8 cellular contexts compared by ENCODE assay signal in the genomic region with DNA sequence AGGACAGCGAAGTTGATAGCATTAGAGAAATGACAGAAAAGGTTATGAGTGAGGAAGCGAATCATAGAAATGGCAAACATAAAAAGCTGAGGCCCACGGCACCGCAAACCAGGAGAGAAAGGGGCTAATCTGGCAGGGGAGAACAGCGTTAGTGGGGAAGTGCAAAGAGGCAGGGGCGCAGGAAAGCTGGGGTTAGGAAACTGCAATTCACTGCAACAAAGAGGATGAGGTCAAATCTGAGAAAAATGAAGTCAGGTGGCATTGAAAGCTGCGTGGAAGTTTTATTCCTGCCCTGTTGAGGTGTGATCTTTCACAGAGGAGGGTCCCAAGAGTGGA. TPM values are rescaled to one million over a fixed set of nuclear protein-coding genes. Genes with fewer than 3 reads are reported as not detected.
DNase-seq lines count a peak whose midpoint lies in the region; ATAC-seq and TF ChIP-seq lines count a peak whose summit lies in the region.

No MANE protein-coding gene starts in this region.

- H3K36me3 ChIP-seq in SJCRH30 (no peaks in the 10 kb centered on the region), neuron (ENCODE audit: insufficient read depth, low read length) (no peaks in the 10 kb centered on the region)

- no peaks in the 10 kb centered on the region for H3K27me3 ChIP-seq in SJCRH30
- H3K27me3 ChIP-seq in neuron (ENCODE audit: insufficient read depth, low read length), result no peaks in the 10 kb centered on the region

- no peak for DNase-seq in SJCRH30
- DNase-seq in epithelial cell of proximal tubule (ENCODE audit: low read depth), result no peak
- DNase-seq in retina, result no peak
- no peak for DNase-seq in NOMO-1 treated with dmso at 0.1 percent for 144 hours (lab: John Stamatoyannopoulos, UW; ENCODE audit: unreplicated experiment)

- H3K4me3 ChIP-seq in SJCRH30, result peak overlapping the region; percentile 94
- peak overlapping the region; percentile 60 for H3K4me3 ChIP-seq in epithelial cell of proximal tubule (ENCODE audit: low read depth, low read length)
- H3K4me3 ChIP-seq in neuron (ENCODE audit: low read length), result peak overlapping the region; percentile 74

- H3K4me1 ChIP-seq in SJCRH30 (no peaks in the 10 kb centered on the region), neuron (ENCODE audit: insufficient read depth, low read length) (peaks cover 11% of the 10 kb centered on the region)

- H2AFZ ChIP-seq in neuron (ENCODE audit: low read depth, low read length), result peak overlapping the region; percentile 24

- ATAC-seq in GM19324 (IDR thresholded peaks at IDR 0.05; ENCODE audit: low FRiP score, unreplicated experiment) (peak; percentile 3), HG03342 (IDR thresholded peaks at IDR 0.05; ENCODE audit: unreplicated experiment) (no peak)

- no peaks in the 10 kb centered on the region for H3K9me3 ChIP-seq in SJCRH30 (replicated peaks)
- no peaks in the 10 kb centered on the region for H3K9me3 ChIP-seq in neuron (ENCODE audit: low read length)

- H3K27ac ChIP-seq in 22Rv1 (peak overlapping the region; percentile 88), SJCRH30 (peak overlapping the region; percentile 91)

- TF ChIP-seq CTCF in 22Rv1 (IDR thresholded peaks at IDR 0.05), result no peak
- TF ChIP-seq CTCF in epithelial cell of proximal tubule (conservative IDR thresholded peaks at IDR 0.05; ENCODE audit: low read depth, low read length), result no peak

RNA-seq across cellular contexts. Expression of gene ABI2, which starts 0.6 kb away (rescaled TPM):
- total RNA-seq in SJCRH30 (2014; rRNA removed; shearing (Covaris generic)), result 85.7 and 95.0 TPM in 2 replicates
- 24.4 and 28.2 TPM in 2 replicates for total RNA-seq in epithelial cell of proximal tubule
